In genomic region chr18:2978208-2978607, GRCh38 we compare ENCODE assay signal across 9 cellular contexts. TPM values are rescaled to one million over a fixed set of nuclear protein-coding genes. Genes with fewer than 3 reads are reported as not detected.
A peak's percentile ranks its signal among the peaks of the same experiment; 100 is the strongest.
DNase-seq lines count a peak whose midpoint lies in the region; ATAC-seq and TF ChIP-seq lines count a peak whose summit lies in the region.
"Had no signal": no experiment of that assay in that cellular context is flagged by ENCODE, and none has a peak within 500 bp of the region (broad histone marks: within the 10 kb centered on the region; RNA-seq: fewer than 3 reads in every experiment).

No MANE protein-coding gene starts in this region.

- H3K27ac ChIP-seq in osteoblast (ENCODE audit: low read depth, low read length), result peak overlapping the region; percentile 89

- H3K36me3 Mint-ChIP-seq in Calu3 (ENCODE audit: insufficient read depth, unreplicated experiment), result peaks cover 5% of the 10 kb centered on the region

- H3K9me3 ChIP-seq in osteoblast (ENCODE audit: low read depth, low read length), result no peaks in the 10 kb centered on the region

- H3K79me2 ChIP-seq in osteoblast (ENCODE audit: insufficient read depth, low read length), result peaks cover 93% of the 10 kb centered on the region

- H3K27me3 ChIP-seq in osteoblast (ENCODE audit: insufficient read depth, low read length), result no peaks in the 10 kb centered on the region

- in situ Hi-C loops in astrocyte of the spinal cord (cut with HindIII; ENCODE audit: low sequenced_read_pairs), result no loop called here

- no peak for DNase-seq in Calu3
- no peak for DNase-seq in astrocyte of the spinal cord (ENCODE audit: low read depth, low spot score)
- no peak for DNase-seq in osteoblast (ENCODE audit: insufficient read length, low spot score, missing footprints)
- DNase-seq in pons (ENCODE audit: low spot score), result no peak
- DNase-seq in activated CD8-positive, alpha-beta memory T cell treated with anti-CD3 and anti-CD28 coated beads, Interleukin-2, amount 50 U/mL, for 4 hours, result no peak
- DNase-seq: NCI-H1092 had no signal

- TF ChIP-seq CTCF in Calu3 (IDR thresholded peaks at IDR 0.05; ENCODE audit: unreplicated experiment), result no peak
- no peak for TF ChIP-seq CTCF in astrocyte of the spinal cord (IDR thresholded peaks at IDR 0.05; ENCODE audit: low read depth, low read length)
- no peak for TF ChIP-seq CTCF in osteoblast (IDR thresholded peaks at IDR 0.05; ENCODE audit: extremely low read depth, low read depth, low read length)

- peaks cover 2% of the 10 kb centered on the region for H3K9me3 Mint-ChIP-seq in Calu3 (ENCODE audit: low read depth, unreplicated experiment)

- intact Hi-C loops in Calu3 (cut with micrococcal nuclease; ENCODE audit: unreplicated experiment), result no loop called here

- H3K4me1 Mint-ChIP-seq in Calu3 (ENCODE audit: low read depth, unreplicated experiment), result peaks cover 68% of the 10 kb centered on the region

- ATAC-seq in HG02885 (IDR thresholded peaks at IDR 0.05; ENCODE audit: poor library complexity, unreplicated experiment), result peak; percentile 47
- ATAC-seq in GM21825 (IDR thresholded peaks at IDR 0.05; ENCODE audit: unreplicated experiment), result no peak
- ATAC-seq in HG03442 (IDR thresholded peaks at IDR 0.05; ENCODE audit: unreplicated experiment), result no peak

- peak overlapping the region; percentile 83 for H3K4me2 ChIP-seq in osteoblast (ENCODE audit: insufficient read depth, low read length)

- no TSS peak for BruUV-seq in Calu3 (replicated peaks; lab: Mats Ljungman, UMichigan)

- H3K27me3 Mint-ChIP-seq in Calu3 (ENCODE audit: unreplicated experiment), result no peaks in the 10 kb centered on the region

- CTCF ChIA-PET in Calu3 (lab: Charles Lee), result no interaction called here

- no peak overlapping the region for H2AFZ ChIP-seq in osteoblast (ENCODE audit: low read length)

- H3K4me3 Mint-ChIP-seq in Calu3 (ENCODE audit: low read depth, unreplicated experiment), result peak overlapping the region; percentile 13

- peak overlapping the region; percentile 77 for H3K27ac Mint-ChIP-seq in Calu3 (ENCODE audit: unreplicated experiment)

- peak overlapping the region; percentile 30 for H3K4me3 ChIP-seq in astrocyte of the spinal cord (ENCODE audit: low read depth, low read length)
- H3K4me3 ChIP-seq in osteoblast (ENCODE audit: insufficient read depth, low read length), result peak overlapping the region; percentile 60

- H3K4me1 ChIP-seq in osteoblast (ENCODE audit: insufficient read depth, low read length), result peaks cover 68% of the 10 kb centered on the region

- peaks cover 12% of the 10 kb centered on the region for H4K20me1 ChIP-seq in osteoblast (ENCODE audit: insufficient read depth, low read length)

- H3K36me3 ChIP-seq in osteoblast (ENCODE audit: insufficient read depth, low read length), result no peaks in the 10 kb centered on the region

RNA-seq across cellular contexts. Expression of gene LPIN2, which starts 34.7 kb away (rescaled TPM):
- total RNA-seq in Calu3 (2022), result 15.7 and 15.9 TPM in 2 replicates
- 47.7 and 48.1 TPM in 2 replicates for total RNA-seq in osteoblast
